8 cellular contexts compared by ENCODE assay signal in genomic region chr4:112234952-112235609, GRCh38. TPM values are rescaled to one million over a fixed set of nuclear protein-coding genes. Genes with fewer than 3 reads are reported as not detected.
DNase-seq lines count a peak whose midpoint lies in the region; ATAC-seq lines count a peak whose summit lies in the region.

No MANE protein-coding gene starts in this region.

- H4K12ac ChIP-seq in trophoblast cell (ENCODE audit: low read depth, low read length), result no peak overlapping the region

- H2BK12ac ChIP-seq in trophoblast cell (ENCODE audit: low read length), result no peak overlapping the region

- H3K79me2 ChIP-seq in trophoblast cell (ENCODE audit: control insufficient read depth, insufficient read depth, low read length, poor library complexity), result peaks cover 6% of the 10 kb centered on the region

- no CpG with 5 or more reads among the region's 3 CpGs for WGBS in trophoblast cell (ENCODE audit: extremely low coverage, insufficient coverage, insufficient read length)

- H2BK5ac ChIP-seq in trophoblast cell (ENCODE audit: low read depth, low read length, poor library complexity), result no peak overlapping the region

- H3K4me2 ChIP-seq in trophoblast cell (ENCODE audit: low read length), result no peak overlapping the region

- peak overlapping the region in 2 of 4 donors; percentile 7 to 62 for H3K4me3 Mint-ChIP-seq in CD4-positive, CD25-positive, alpha-beta regulatory T cell

- no peaks in the 10 kb centered on the region for H3K27me3 ChIP-seq in CD4-positive, CD25-positive, alpha-beta regulatory T cell (ENCODE audit: control insufficient read depth, insufficient read depth, low read length)
- H3K27me3 ChIP-seq in H7 (ENCODE audit: control insufficient read depth, insufficient read depth, low read length) (no peaks in the 10 kb centered on the region), NT2/D1 (ENCODE audit: insufficient read depth, insufficient read length) (no peaks in the 10 kb centered on the region), trophoblast cell (ENCODE audit: insufficient read depth, low read length) (no peaks in the 10 kb centered on the region)

- H3K79me1 ChIP-seq in trophoblast cell (ENCODE audit: low read length), result peaks cover 6% of the 10 kb centered on the region

- peaks cover 15% of the 10 kb centered on the region for H3K36me3 Mint-ChIP-seq in CD4-positive, CD25-positive, alpha-beta regulatory T cell

- H3K18ac ChIP-seq in trophoblast cell (ENCODE audit: low read length), result no peak overlapping the region

- H4K8ac ChIP-seq in trophoblast cell (ENCODE audit: low read depth, low read length), result no peak overlapping the region

- no peak overlapping the region for H2AFZ ChIP-seq in trophoblast cell (ENCODE audit: insufficient read depth, low read length, poor library complexity)

- peaks cover 4% of the 10 kb centered on the region for H3K27me3 Mint-ChIP-seq in CD4-positive, CD25-positive, alpha-beta regulatory T cell

- no peaks in the 10 kb centered on the region for H3K9me3 Mint-ChIP-seq in CD4-positive, CD25-positive, alpha-beta regulatory T cell

- H3K9ac ChIP-seq in NT2/D1 (ENCODE audit: insufficient read length, low read depth) (no peak overlapping the region), trophoblast cell (ENCODE audit: low read length) (no peak overlapping the region)

- H3K4me1 Mint-ChIP-seq in CD4-positive, CD25-positive, alpha-beta regulatory T cell, result peaks cover 32 to 67% (median 49%) of the 10 kb centered on the region in 4 donors

- DNase-seq in CD4-positive, CD25-positive, alpha-beta regulatory T cell, result peak; percentile 50 to 76 (median 62)
- peak; percentile 60 for DNase-seq in H7
- DNase-seq in NT2/D1 (ENCODE audit: low read depth, low spot score), result peak; percentile 30
- peak; percentile 14 for DNase-seq in activated effector memory CD4-positive, alpha-beta T cell treated with Interleukin-2 at 50 U/mL for 16 hours
- DNase-seq in foreskin melanocyte, result peak; percentile 63
- DNase-seq in trophoblast cell, result peak; percentile 63 to 84

- no peak overlapping the region for H3K27ac Mint-ChIP-seq in CD4-positive, CD25-positive, alpha-beta regulatory T cell

- no peak overlapping the region for H2AK5ac ChIP-seq in trophoblast cell (ENCODE audit: low read length)

- no peak overlapping the region for H3K23ac ChIP-seq in trophoblast cell (ENCODE audit: low read length)

- peaks cover 20% of the 10 kb centered on the region for H3K4me1 ChIP-seq in CD4-positive, CD25-positive, alpha-beta regulatory T cell (ENCODE audit: control insufficient read depth, insufficient read depth, low read length, poor library complexity, severe bottlenecking)
- H3K4me1 ChIP-seq in NT2/D1 (ENCODE audit: insufficient read depth, insufficient read length), result no peaks in the 10 kb centered on the region
- H3K4me1 ChIP-seq in trophoblast cell (ENCODE audit: control insufficient read depth in 1 of 2, insufficient read depth in 2 of 2, low read length in 2 of 2), result no peaks in the 10 kb centered on the region

- no peak overlapping the region for H3K14ac ChIP-seq in trophoblast cell (ENCODE audit: low read length)

- no peaks in the 10 kb centered on the region for H3K9me3 ChIP-seq in CD4-positive, CD25-positive, alpha-beta regulatory T cell (ENCODE audit: control insufficient read depth in 2 of 2, low read length in 2 of 2)
- H3K9me3 ChIP-seq in NT2/D1 (ENCODE audit: insufficient read depth, low read length), result no peaks in the 10 kb centered on the region
- no peaks in the 10 kb centered on the region for H3K9me3 ChIP-seq in trophoblast cell (ENCODE audit: insufficient read depth, low read depth, low read length)

- H3K4ac ChIP-seq in trophoblast cell (ENCODE audit: low read depth, low read length), result no peak overlapping the region

- H3K27ac ChIP-seq in CD4-positive, CD25-positive, alpha-beta regulatory T cell (ENCODE audit: insufficient read depth, low read length, poor library complexity, severe bottlenecking), result no peak overlapping the region
- H3K27ac ChIP-seq in trophoblast cell (ENCODE audit: low read depth, low read length), result no peak overlapping the region

- H3K36me3 ChIP-seq in CD4-positive, CD25-positive, alpha-beta regulatory T cell (ENCODE audit: control insufficient read depth, insufficient read depth, low read length), result no peaks in the 10 kb centered on the region
- H3K36me3 ChIP-seq in H7 (replicated peaks; ENCODE audit: control insufficient read depth, insufficient read depth, low read length), result no peaks in the 10 kb centered on the region
- H3K36me3 ChIP-seq in NT2/D1 (ENCODE audit: insufficient read depth, insufficient read length, low read length), result no peaks in the 10 kb centered on the region
- H3K36me3 ChIP-seq in trophoblast cell (ENCODE audit: control insufficient read depth in 1 of 2, insufficient read depth in 2 of 2, low read length in 2 of 2), result no peaks in the 10 kb centered on the region

- H3K4me3 ChIP-seq in CD4-positive, CD25-positive, alpha-beta regulatory T cell (ENCODE audit: low read depth, low read length), result no peak overlapping the region
- H3K4me3 ChIP-seq in H7 (ENCODE audit: insufficient read depth, low read depth, low read length) (no peak overlapping the region), NT2/D1 (ENCODE audit: insufficient read length, low read depth) (no peak overlapping the region), trophoblast cell (ENCODE audit: low read depth, low read length) (no peak overlapping the region)

- ATAC-seq in CD4-positive, CD25-positive, alpha-beta regulatory T cell (ENCODE audit: low read depth in 2 of 2), result no peak
- ATAC-seq in GM21825 (IDR thresholded peaks at IDR 0.05; ENCODE audit: unreplicated experiment), result no peak
- ATAC-seq in HG03521 (IDR thresholded peaks at IDR 0.05; ENCODE audit: unreplicated experiment), result no peak

- no peak overlapping the region for H4K91ac ChIP-seq in trophoblast cell (ENCODE audit: low read depth, low read length)

- H2BK120ac ChIP-seq in trophoblast cell (ENCODE audit: insufficient read depth, low read length, poor library complexity), result no peak overlapping the region

RNA-seq across cellular contexts. Expression of gene AP1AR, which starts 3.5 kb away (rescaled TPM):
- 10.9 TPM for total RNA-seq in CD4-positive, CD25-positive, alpha-beta regulatory T cell
- 10 to 100 TPM; 19.2 to 20.7 (median 19.6) TPM for polyA plus RNA-seq in CD4-positive, CD25-positive, alpha-beta regulatory T cell
- 24.3 and 25.8 TPM in 2 replicates for total RNA-seq in H7 (2014; rRNA removed; shearing (Covaris generic))
- 10.8 and 10.9 TPM in 2 replicates for polyA plus RNA-seq in trophoblast cell (2013)

RNA-seq across cellular contexts. Expression of gene TIFA, which starts 50.6 kb away (rescaled TPM):
- total RNA-seq in CD4-positive, CD25-positive, alpha-beta regulatory T cell, result 32.1 TPM
- polyA plus RNA-seq in CD4-positive, CD25-positive, alpha-beta regulatory T cell, result 10 to 100 TPM; 51.3 to 82.3 (median 63.9) TPM
- 0.55 and 2.1 TPM in 2 replicates for total RNA-seq in H7 (2014; rRNA removed; shearing (Covaris generic))
- 3.2 and 3.3 TPM in 2 replicates for polyA plus RNA-seq in trophoblast cell (2013)

Comparison
In these comparisons a context has a peak if more than half of its experiments do, and no peak if none do; other contexts are left out.
1. DNase-seq: peak in every context shown above with its lines; median percentile 74 in trophoblast cell; 63 in foreskin melanocyte; 62 in CD4-positive, CD25-positive, alpha-beta regulatory T cell; 60 in H7; 30 in NT2/D1; 14 in activated effector memory CD4-positive, alpha-beta T cell treated with Interleukin-2 at 50 U/mL for 16 hours.
2. RNA of gene TIFA, which starts 50.6 kb away (total RNA-seq): 32.1 TPM in CD4-positive, CD25-positive, alpha-beta regulatory T cell (single experiment); 0.55 to 2.1 TPM in H7; every median in the first group is over 10 times any median in the second.